22 cellular contexts compared by ENCODE assay signal in genomic region chr20:41531876-41532275, GRCh38.
"Had no signal": no experiment of that assay in that cellular context is flagged by ENCODE, and none has a peak within 500 bp of the region (broad histone marks: within the 10 kb centered on the region; RNA-seq: fewer than 3 reads in every experiment).

No MANE protein-coding gene starts in this region.

- H3K9me3 ChIP-seq: esophagus muscularis mucosa, gastroesophageal sphincter, neutrophil, right atrium auricular region, stomach, thoracic aorta had no signal

- H3K27me3 ChIP-seq: esophagus muscularis mucosa, gastroesophageal sphincter, neutrophil, right atrium auricular region, stomach had no signal

- H3K36me3 ChIP-seq: thoracic aorta had no signal

- H3K27me3 Mint-ChIP-seq: naive B cell, type B pancreatic cell had no signal

- H3K27ac Mint-ChIP-seq: type B pancreatic cell had no signal

- H3K4me3 Mint-ChIP-seq: naive B cell, nephron, type B pancreatic cell had no signal

- H3K9me3 Mint-ChIP-seq: naive B cell, nephron, type B pancreatic cell had no signal

- H3K4me3 ChIP-seq: esophagus muscularis mucosa, gastroesophageal sphincter, lung, right atrium auricular region, stomach, thoracic aorta had no signal

- DNase-seq: effector memory CD4-positive, alpha-beta T cell; foreskin fibroblast; glutamatergic neuron; islet precursor cell; mesenchymal stem cell; naive B cell; posterior cingulate gyrus; small intestine; stimulated activated CD4-positive, alpha-beta T cell treated with anti-CD3 and anti-CD28 coated beads, Interleukin-12 subunit alpha, Interleukin-12 subunit beta, amount 100 ng/mL, for 4 hours; stimulated activated naive CD4-positive, alpha-beta T cell; stomach; substantia nigra had no signal

- ATAC-seq: gastroesophageal sphincter, left lobe of liver had no signal

- H3K27ac ChIP-seq: epithelial cell of prostate, esophagus muscularis mucosa, gastroesophageal sphincter, neutrophil, right atrium auricular region, stomach, thoracic aorta had no signal
